ENCODE assay signal across 11 cellular contexts in the genomic region with DNA sequence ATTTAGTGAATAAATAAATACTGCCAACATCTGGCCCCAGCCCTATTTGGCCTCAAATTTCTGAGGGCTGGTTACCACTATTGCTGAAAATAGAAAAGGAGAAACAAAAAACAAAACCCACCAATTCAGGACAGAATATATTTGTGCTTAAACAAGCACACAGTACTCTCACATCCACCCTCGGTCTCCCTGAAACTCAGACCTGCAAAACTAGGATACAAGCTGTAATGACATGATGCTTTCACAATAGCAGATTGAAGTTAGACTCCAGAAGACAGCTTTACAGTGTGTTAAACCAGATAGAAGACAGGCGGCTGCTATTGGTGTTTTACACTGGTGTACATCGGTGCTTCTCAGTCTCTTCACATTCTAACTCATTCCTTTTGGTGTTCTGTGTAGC.
A peak's percentile ranks its signal among the peaks of the same experiment; 100 is the strongest.
DNase-seq lines count a peak whose midpoint lies in the region; ATAC-seq and TF ChIP-seq lines count a peak whose summit lies in the region.
"Had no signal": no experiment of that assay in that cellular context is flagged by ENCODE, and none has a peak within 500 bp of the region (broad histone marks: within the 10 kb centered on the region; RNA-seq: fewer than 3 reads in every experiment).

No MANE protein-coding gene starts in this region.

- no peak overlapping the region; the same call in 1 of the 2 replicates for H3K27ac Mint-ChIP-seq in HFFc6
- H3K27ac Mint-ChIP-seq: activated T-helper 1 cell treated with anti-CD3 and anti-CD28 coated beads, Interleukin-12 subunit alpha, Interleukin-12 subunit beta, Interleukin-2, Interleukin-4 antibody, amounts not matched to agents 30 ng/mL and 10 ng/mL and 1 ng/mL, durations not matched to agents 14 hours and 24 hours and 36 hours had no signal

- no peak for TF ChIP-seq CTCF in GM12864 (IDR thresholded peaks at IDR 0.05; ENCODE audit: low read depth, low read length, missing control alignments)
- TF ChIP-seq CTCF in HFFc6 (IDR thresholded peaks at IDR 0.05): no peak
- TF ChIP-seq CTCF in mucosa of descending colon (IDR thresholded peaks at IDR 0.05): no peak

- H3K4me3 Mint-ChIP-seq in HFFc6: peak overlapping the region; percentile 73; the same call in 1 of the 2 replicates
- H3K4me3 Mint-ChIP-seq: activated T-helper 1 cell treated with anti-CD3 and anti-CD28 coated beads, Interleukin-12 subunit alpha, Interleukin-12 subunit beta, Interleukin-2, Interleukin-4 antibody, amounts not matched to agents 30 ng/mL and 10 ng/mL and 1 ng/mL, durations not matched to agents 14 hours and 24 hours and 36 hours had no signal

- peaks cover 2% of the 10 kb centered on the region; the same call in 1 of the 2 replicates for H3K27me3 Mint-ChIP-seq in HFFc6 (ENCODE audit: insufficient read depth)

- ATAC-seq in mucosa of descending colon (peak; percentile 48), HG02981 (IDR thresholded peaks at IDR 0.05; ENCODE audit: unreplicated experiment) (no peak), HG02973 (IDR thresholded peaks at IDR 0.05; ENCODE audit: unreplicated experiment) (no peak)

- H3K4me3 ChIP-seq in GM12864 (ENCODE audit: low read depth, low read length) (no peak overlapping the region), mucosa of descending colon (no peak overlapping the region)

- H3K36me3 ChIP-seq in mucosa of descending colon (ENCODE audit: low read depth): no peaks in the 10 kb centered on the region

- H3K9me3 ChIP-seq in mucosa of descending colon: no peaks in the 10 kb centered on the region

- peak; percentile 29 for DNase-seq in GM12864 (ENCODE audit: low read depth)
- DNase-seq in HFFc6: no peak
- peak; percentile 40 for DNase-seq in RPMI8226
- DNase-seq in mucosa of descending colon: no peak
- no peak for DNase-seq in activated CD8-positive, alpha-beta memory T cell treated with anti-CD3 and anti-CD28 coated beads for 24 hours
- no peak for DNase-seq in NCI-H2227 (lab: John Stamatoyannopoulos, UW; ENCODE audit: unreplicated experiment)
- DNase-seq: C1 segment of cervical spinal cord, T-helper 2 cell had no signal

- H3K9me3 Mint-ChIP-seq in HFFc6: no peaks in the 10 kb centered on the region
- H3K9me3 Mint-ChIP-seq: activated T-helper 1 cell treated with anti-CD3 and anti-CD28 coated beads, Interleukin-12 subunit alpha, Interleukin-12 subunit beta, Interleukin-2, Interleukin-4 antibody, amounts not matched to agents 30 ng/mL and 10 ng/mL and 1 ng/mL, durations not matched to agents 14 hours and 24 hours and 36 hours had no signal

- intact Hi-C loops in mucosa of descending colon (cut with DNase I, micrococcal nuclease): no loop called here

- H3K4me1 ChIP-seq in mucosa of descending colon (ENCODE audit: low read depth): peaks cover 14% of the 10 kb centered on the region

- H3K36me3 Mint-ChIP-seq in HFFc6 (ENCODE audit: low read depth): no peaks in the 10 kb centered on the region

- peaks cover 44% of the 10 kb centered on the region for H3K4me1 Mint-ChIP-seq in HFFc6 (ENCODE audit: low read depth)

Comparison
In these comparisons a context has a peak if more than half of its experiments do, and no peak if none do; other contexts are left out.
1. DNase-seq: peak in GM12864 (single experiment) and RPMI8226 (single experiment); none in HFFc6 (single experiment), mucosa of descending colon (0 of 3), activated CD8-positive, alpha-beta memory T cell treated with anti-CD3 and anti-CD28 coated beads for 24 hours (single experiment) and NCI-H2227 (single experiment).